Comparison of ENCODE assay signal across 16 cellular contexts in genomic region chr3:175486255-175486654, GRCh38.
A peak's percentile ranks its signal among the peaks of the same experiment; 100 is the strongest.
DNase-seq lines count a peak whose midpoint lies in the region; ATAC-seq, FAIRE-seq and TF ChIP-seq lines count a peak whose summit lies in the region.
"Had no signal": no experiment of that assay in that cellular context is flagged by ENCODE, and none has a peak within 500 bp of the region (broad histone marks: within the 10 kb centered on the region; RNA-seq: fewer than 3 reads in every experiment).

No MANE protein-coding gene starts in this region.

- H3K27me3 ChIP-seq in H1 (replicated peaks in 1 of 4; ENCODE audit: control insufficient read depth in 3 of 4, extremely low read depth in 1 of 4, insufficient read depth in 3 of 4, low read length in 3 of 4), result no peaks in the 10 kb centered on the region
- H3K27me3 ChIP-seq: breast epithelium, sigmoid colon had no signal

- H3K14ac ChIP-seq in H1 (ENCODE audit: insufficient read length), result no peak overlapping the region

- H3K4me1 ChIP-seq in H1 (replicated peaks in 1 of 4; ENCODE audit: control insufficient read depth in 3 of 4, insufficient read depth in 4 of 4, low read length in 3 of 4), result no peaks in the 10 kb centered on the region
- H3K4me1 ChIP-seq: breast epithelium, sigmoid colon had no signal

- H3K36me3 Mint-ChIP-seq in osteocyte (ENCODE audit: unreplicated experiment), result no peaks in the 10 kb centered on the region
- H3K36me3 Mint-ChIP-seq: CD4-positive, alpha-beta memory T cell; memory B cell had no signal

- H3K4me3 Mint-ChIP-seq in osteocyte (ENCODE audit: unreplicated experiment), result no peak overlapping the region
- H3K4me3 Mint-ChIP-seq: CD4-positive, alpha-beta memory T cell; memory B cell; stimulated activated naive CD8-positive, alpha-beta T cell treated with anti-CD3 and anti-CD28 coated beads, Interleukin-15, Interleukin-2, amounts not matched to agents 100 ng/mL and 50 ng/mL, for 24 hours had no signal

- H3K23ac ChIP-seq in H1 (ENCODE audit: insufficient read length), result no peak overlapping the region

- no peak overlapping the region for H2BK12ac ChIP-seq in H1 (ENCODE audit: low read depth, low read length)

- DNase-seq in H1 (ENCODE audit: low read depth in 1 of 2, low spot score in 2 of 2), result no peak
- DNase-seq in osteocyte (ENCODE audit: extremely low spot score, unreplicated experiment), result no peak
- no peak for DNase-seq in NCI-H2081 (lab: John Stamatoyannopoulos, UW)
- DNase-seq: activated naive CD4-positive, alpha-beta T cell; CD4-positive, alpha-beta memory T cell; effector CD8-positive, alpha-beta T cell; foreskin fibroblast; sigmoid colon had no signal

- H3K4me1 Mint-ChIP-seq in osteocyte (ENCODE audit: unreplicated experiment), result peaks cover 4% of the 10 kb centered on the region
- H3K4me1 Mint-ChIP-seq: CD4-positive, alpha-beta memory T cell; memory B cell had no signal

- no peaks in the 10 kb centered on the region for H3K23me2 ChIP-seq in H1 (ENCODE audit: low read depth, low read length)

- H3K27ac ChIP-seq in H1 (ENCODE audit: low read depth, low read length), result no peak overlapping the region
- H3K27ac ChIP-seq: breast epithelium, sigmoid colon had no signal

- H3K27ac Mint-ChIP-seq in osteocyte (ENCODE audit: unreplicated experiment), result no peak overlapping the region
- H3K27ac Mint-ChIP-seq: CD4-positive, alpha-beta memory T cell; memory B cell; stimulated activated naive CD8-positive, alpha-beta T cell treated with anti-CD3 and anti-CD28 coated beads, Interleukin-15, Interleukin-2, amounts not matched to agents 100 ng/mL and 50 ng/mL, for 24 hours had no signal

- H4K20me1 ChIP-seq in H1 (replicated peaks in 1 of 2; ENCODE audit: control insufficient read depth in 1 of 2, insufficient read depth in 2 of 2, low read length in 2 of 2), result no peaks in the 10 kb centered on the region

- WGBS in H1 (ENCODE audit: extremely low coverage in 1 of 2, insufficient coverage in 1 of 2, insufficient read length in 1 of 2, insufficient replicate concordance in 2 of 2, low coverage in 1 of 2, low lambda C conversion rate in 2 of 2, missing lambda C conversion rate in 1 of 2), 2 experiments, result 93% methylated on average over 6 of the region's 6 CpGs; no CpG with 5 or more reads in 1 of the 2 experiments

- no peak overlapping the region for H3K4ac ChIP-seq in H1 (replicated peaks; ENCODE audit: insufficient read length, low read depth, low read length)

- no peaks in the 10 kb centered on the region for H3K36me3 ChIP-seq in H1 (ENCODE audit: control insufficient read depth in 2 of 4, insufficient read depth in 4 of 4, low read length in 3 of 4)
- H3K36me3 ChIP-seq: breast epithelium, sigmoid colon had no signal

- H4K91ac ChIP-seq in H1 (replicated peaks; ENCODE audit: insufficient read length, low read length), result no peak overlapping the region

- POLR2A ChIA-PET in H1 (lab: Charles Lee; ENCODE audit: partially characterized antibody), result no interaction called here

- H3K18ac ChIP-seq in H1 (ENCODE audit: extremely low read depth, low read length), result no peak overlapping the region

- H3K27me3 Mint-ChIP-seq in osteocyte (ENCODE audit: unreplicated experiment), result no peaks in the 10 kb centered on the region
- H3K27me3 Mint-ChIP-seq: CD4-positive, alpha-beta memory T cell; memory B cell; stimulated activated naive CD8-positive, alpha-beta T cell treated with anti-CD3 and anti-CD28 coated beads, Interleukin-15, Interleukin-2, amounts not matched to agents 100 ng/mL and 50 ng/mL, for 24 hours had no signal

- no peak overlapping the region for H3K4me3 ChIP-seq in H1 (ENCODE audit: extremely low read depth in 1 of 4, insufficient read depth in 2 of 4, low read depth in 3 of 4, low read length in 4 of 4)
- H3K4me3 ChIP-seq: breast epithelium, sigmoid colon had no signal

- peak; percentile 39 for ATAC-seq in GM18517 (IDR thresholded peaks at IDR 0.05; ENCODE audit: unreplicated experiment)
- ATAC-seq in GM21390 (IDR thresholded peaks at IDR 0.05; ENCODE audit: unreplicated experiment), result peak; percentile 49
- peak; percentile 38 for ATAC-seq in HG03108 (IDR thresholded peaks at IDR 0.05; ENCODE audit: unreplicated experiment)
- no peak for ATAC-seq in GM21447 (IDR thresholded peaks at IDR 0.05; ENCODE audit: unreplicated experiment)
- ATAC-seq: SK-N-SH treated with all-trans-retinoic acid at 6 μM for 48 hours had no signal

- CTCF ChIA-PET in H1 (lab: Charles Lee; ENCODE audit: partially characterized antibody), result no interaction called here

- H4K8ac ChIP-seq in H1 (ENCODE audit: extremely low read depth, insufficient read depth, low read length), result no peak overlapping the region

- H3K4me2 ChIP-seq in H1 (ENCODE audit: insufficient read depth in 1 of 2, low read depth in 2 of 2, low read length in 2 of 2), result no peak overlapping the region

- H2BK20ac ChIP-seq in H1 (ENCODE audit: low read length), result no peak overlapping the region

- TF ChIP-seq RAD21 in H1 (IDR thresholded peaks at IDR 0.05 in 1 of 2, conservative IDR thresholded peaks at IDR 0.05 in 1 of 2; ENCODE audit: low read depth in 2 of 2, low read length in 2 of 2), result no peak

- FAIRE-seq in H1 (lab: Jason Lieb, UNC), result no peak

- no peak overlapping the region for H3K56ac ChIP-seq in H1 (replicated peaks; ENCODE audit: insufficient read length, low read depth, low read length)

- no peaks in the 10 kb centered on the region for H3K79me2 ChIP-seq in H1 (ENCODE audit: control insufficient read depth in 1 of 2, insufficient read depth in 2 of 2, low read length in 2 of 2)

- no peaks in the 10 kb centered on the region for H3K9me3 ChIP-seq in H1 (ENCODE audit: insufficient read depth in 2 of 2, low read depth in 1 of 2, low read length in 1 of 2)
- H3K9me3 ChIP-seq: breast epithelium, sigmoid colon had no signal

- H3K9ac ChIP-seq in H1 (replicated peaks in 1 of 4; ENCODE audit: extremely low read depth in 1 of 4, low read depth in 3 of 4, low read length in 3 of 4), result no peak overlapping the region

- TF ChIP-seq POLR2A in H1 (IDR thresholded peaks at IDR 0.05; ENCODE audit: control extremely low read depth in 1 of 2, low read depth in 2 of 2, low read length in 2 of 2), result no peak

- H3K9me3 Mint-ChIP-seq in osteocyte (ENCODE audit: unreplicated experiment), result no peaks in the 10 kb centered on the region
- H3K9me3 Mint-ChIP-seq: stimulated activated naive CD8-positive, alpha-beta T cell treated with anti-CD3 and anti-CD28 coated beads, Interleukin-15, Interleukin-2, amounts not matched to agents 100 ng/mL and 50 ng/mL, for 24 hours had no signal

- H3K79me1 ChIP-seq in H1 (ENCODE audit: low read depth, low read length), result no peaks in the 10 kb centered on the region

- no peak overlapping the region for H2BK15ac ChIP-seq in H1 (ENCODE audit: low read length)

- no peak overlapping the region for H4K5ac ChIP-seq in H1 (ENCODE audit: insufficient read length, low read depth, low read length)

- no peak overlapping the region for H2BK5ac ChIP-seq in H1 (ENCODE audit: low read depth, low read length)

- H2AFZ ChIP-seq in H1 (ENCODE audit: low read length), result 0 out of 2 replicates have a peak overlapping the region, but pooled peaks have one; percentile 55

- TF ChIP-seq EP300 in H1 (IDR thresholded peaks at IDR 0.05; ENCODE audit: borderline replicate concordance in 1 of 2, low read depth in 2 of 2, low read length in 2 of 2), result no peak

- no peak overlapping the region for H2BK120ac ChIP-seq in H1 (replicated peaks; ENCODE audit: low read depth, low read length)

- TF ChIP-seq CTCF in H1 (IDR thresholded peaks at IDR 0.05; ENCODE audit: control extremely low read depth in 1 of 3, insufficient read depth in 1 of 3, low read depth in 1 of 3, low read length in 3 of 3) (no peak), osteocyte (IDR thresholded peaks at IDR 0.05) (no peak)

- no peak overlapping the region for H2AK5ac ChIP-seq in H1 (ENCODE audit: low read depth, low read length)

TF ChIP-seq in H1, 55 proteins besides CTCF, POLR2A, EP300 and RAD21:
- TF ChIP-seq FOSL1 (IDR thresholded peaks at IDR 0.05; ENCODE audit: insufficient read depth, low read depth, low read length) (no peak), RFX5 (IDR thresholded peaks at IDR 0.05; ENCODE audit: borderline replicate concordance, low read depth, low read length) (no peak), EZH2 (IDR thresholded peaks at IDR 0.05; ENCODE audit: low read depth, low read length, severe bottlenecking) (no peak), TEAD4 (IDR thresholded peaks at IDR 0.05; ENCODE audit: low read depth, low read length) (no peak), EGR1 (IDR thresholded peaks at IDR 0.05; ENCODE audit: borderline replicate concordance, low read depth, low read length) (no peak), CBX5 (IDR thresholded peaks at IDR 0.05; ENCODE audit: low read depth, low read length) (no peak), USF2 (IDR thresholded peaks at IDR 0.05; ENCODE audit: low read length) (no peak), NRF1 (IDR thresholded peaks at IDR 0.05; ENCODE audit: low read depth, low read length) (no peak), POLR2AphosphoS5 (IDR thresholded peaks at IDR 0.05; ENCODE audit: low read depth, low read length) (no peak), HDAC6 (IDR thresholded peaks at IDR 0.05; ENCODE audit: low read depth, low read length) (no peak), SIN3A (conservative IDR thresholded peaks at IDR 0.05 in 1 of 2, IDR thresholded peaks at IDR 0.05 in 1 of 2; ENCODE audit: low read depth in 1 of 2, low read length in 2 of 2) (no peak)
